24 cellular contexts compared by ENCODE assay signal in genomic region chr1:185776521-185776920, GRCh38. TPM values are rescaled to one million over a fixed set of nuclear protein-coding genes. Genes with fewer than 3 reads are reported as not detected.
DNase-seq lines count a peak whose midpoint lies in the region; ATAC-seq and TF ChIP-seq lines count a peak whose summit lies in the region.
"Had no signal": no experiment of that assay in that cellular context is flagged by ENCODE, and none has a peak within 500 bp of the region (broad histone marks: within the 10 kb centered on the region; RNA-seq: fewer than 3 reads in every experiment).

No MANE protein-coding gene starts in this region.

- H3K4me3 ChIP-seq in IMR-90 (ENCODE audit: insufficient read depth, low read depth, low read length): no peak overlapping the region
- no peak overlapping the region for H3K4me3 ChIP-seq in adipocyte (ENCODE audit: low read length)
- no peak overlapping the region for H3K4me3 ChIP-seq in osteoblast (ENCODE audit: insufficient read depth, low read length)
- H3K4me3 ChIP-seq: A549, BLaER1, GM23248, HAP-1 had no signal

- DNase-seq in COLO829 (ENCODE audit: low spot score): peak; percentile 81
- peak; percentile 27 for DNase-seq in IMR-90
- DNase-seq in adipocyte (ENCODE audit: low read depth): peak; percentile 29
- peak; percentile 39 for DNase-seq in osteoblast (ENCODE audit: insufficient read length, low spot score, missing footprints)
- DNase-seq in amygdala (lab: John Stamatoyannopoulos, UW): no peak
- DNase-seq: Caco-2; CD4-positive, alpha-beta T cell; GM23248; KBM-7; MM.1S; NCI-H1092; NCI-H1436 treated with DMSO at 0.1 percent for 48 hours; NCI-H2029 treated with DMSO at 0.1 percent for 48 hours; NCI-H446; NCI-H526; OCI-M1 had no signal

- no peak for TF ChIP-seq POLR2A in IMR-90 (IDR thresholded peaks at IDR 0.05; ENCODE audit: low read depth, low read length)

- H4K8ac ChIP-seq in IMR-90 (ENCODE audit: low read depth in 2 of 2, low read length in 2 of 2): no peak overlapping the region

- H3K79me2 ChIP-seq in osteoblast (ENCODE audit: insufficient read depth, low read length): no peaks in the 10 kb centered on the region

- no peak for TF ChIP-seq RAD21 in IMR-90 (IDR thresholded peaks at IDR 0.05; ENCODE audit: low read length)

- H3K14ac ChIP-seq in IMR-90 (replicated peaks; ENCODE audit: low read depth, low read length): no peak overlapping the region

- H3K4me1 ChIP-seq in IMR-90 (ENCODE audit: control insufficient read depth, insufficient read depth, low read length) (peaks cover 2% of the 10 kb centered on the region; the same call in 1 of the 2 replicates), adipocyte (ENCODE audit: control insufficient read depth, insufficient read depth, low read length) (peaks cover 5% of the 10 kb centered on the region), osteoblast (ENCODE audit: insufficient read depth, low read length) (no peaks in the 10 kb centered on the region)
- H3K4me1 ChIP-seq: A549, BLaER1, Caco-2, HAP-1 had no signal

- no TSS peak for BruUV-seq in IMR-90 (replicated peaks; lab: Mats Ljungman, UMichigan)

- H3K56ac ChIP-seq in IMR-90 (ENCODE audit: extremely low read depth, insufficient read depth, low read length): no peak overlapping the region

- no peak overlapping the region for H2AK5ac ChIP-seq in IMR-90 (ENCODE audit: low read depth, low read length)

- H3K27me3 ChIP-seq in IMR-90 (ENCODE audit: control insufficient read depth, insufficient read depth, low read length): no peaks in the 10 kb centered on the region
- no peaks in the 10 kb centered on the region for H3K27me3 ChIP-seq in adipocyte (replicated peaks; ENCODE audit: control insufficient read depth, insufficient read depth, low read length)
- H3K27me3 ChIP-seq in osteoblast (ENCODE audit: insufficient read depth, low read length): no peaks in the 10 kb centered on the region
- H3K27me3 ChIP-seq: BLaER1 had no signal

- H3K79me1 ChIP-seq in IMR-90 (ENCODE audit: low read depth in 1 of 2, low read length in 2 of 2): no peaks in the 10 kb centered on the region

- H3K9ac ChIP-seq in IMR-90 (ENCODE audit: low read depth, low read length): no peak overlapping the region
- H3K9ac ChIP-seq in adipocyte (ENCODE audit: low read length): no peak overlapping the region
- H3K9ac ChIP-seq: BLaER1, GM23248 had no signal

- H2BK5ac ChIP-seq in IMR-90 (ENCODE audit: low read depth, low read length, poor library complexity, severe bottlenecking): no peak overlapping the region

- dilution Hi-C loops in IMR-90 (cut with HindIII; ENCODE audit: low sequenced_read_pairs, unreplicated experiment): no loop called here

- H4K91ac ChIP-seq in IMR-90 (ENCODE audit: insufficient read depth, low read depth, low read length): no peak overlapping the region

- no peak overlapping the region for H3K4me2 ChIP-seq in IMR-90 (ENCODE audit: low read depth, low read length)
- no peak overlapping the region for H3K4me2 ChIP-seq in osteoblast (ENCODE audit: insufficient read depth, low read length)
- H3K4me2 ChIP-seq: A549, BLaER1 had no signal

- POLR2A ChIA-PET in IMR-90 (lab: Charles Lee; ENCODE audit: unreplicated experiment): interaction anchor here (0.6 kb wide), 1 partner anchor 56 kb away, joined by 10 read pairs; no protein-coding TSS in a partner anchor

- no peaks in the 10 kb centered on the region for H3K9me3 ChIP-seq in IMR-90 (ENCODE audit: control insufficient read depth, insufficient read depth, low read length)
- H3K9me3 ChIP-seq in adipocyte (ENCODE audit: control insufficient read depth, low read length): no peaks in the 10 kb centered on the region
- no peaks in the 10 kb centered on the region for H3K9me3 ChIP-seq in osteoblast (ENCODE audit: low read depth, low read length)
- H3K9me3 ChIP-seq: A549, BLaER1, Caco-2, HAP-1 had no signal

- H2BK120ac ChIP-seq in IMR-90 (ENCODE audit: low read depth, low read length): no peak overlapping the region

- H2AK9ac ChIP-seq in IMR-90 (replicated peaks; ENCODE audit: low read depth, low read length, poor library complexity): no peak overlapping the region

- H3K27ac ChIP-seq in IMR-90 (ENCODE audit: insufficient read depth, low read length): no peak overlapping the region
- H3K27ac ChIP-seq in osteoblast (ENCODE audit: low read depth, low read length): no peak overlapping the region
- H3K27ac ChIP-seq: A549, BLaER1, GM23248, HL-60 had no signal

- in situ Hi-C loops in IMR-90 (cut with MboI; ENCODE audit: low sequenced_read_pairs): no loop called here

- intact Hi-C loops in IMR-90 (cut with micrococcal nuclease): no loop called here

- no peaks in the 10 kb centered on the region for H3K9me1 ChIP-seq in IMR-90 (ENCODE audit: insufficient read depth, low read length)

- no peak for TF ChIP-seq CTCF in IMR-90 (conservative IDR thresholded peaks at IDR 0.05; ENCODE audit: low read depth, low read length)
- TF ChIP-seq CTCF in osteoblast (IDR thresholded peaks at IDR 0.05; ENCODE audit: extremely low read depth, low read depth, low read length): no peak

- no peak overlapping the region for H3K18ac ChIP-seq in IMR-90 (ENCODE audit: low read depth, low read length)

- H4K5ac ChIP-seq in IMR-90 (ENCODE audit: low read depth, low read length): no peak overlapping the region

- no peak overlapping the region for H3K23ac ChIP-seq in IMR-90 (ENCODE audit: low read depth, low read length)

- CTCF ChIA-PET in IMR-90 (lab: Yijun Ruan, JAX): interaction anchor here (0.7 to 0.9 kb wide), 2 partner anchors 23 to 1521 kb away, joined by 3 read pairs; no protein-coding TSS in a partner anchor

- H2BK15ac ChIP-seq in IMR-90 (ENCODE audit: low read depth, low read length): no peak overlapping the region

- ATAC-seq in IMR-90 (ENCODE audit: low read depth): peak; percentile 68; the same call in 1 of the 2 replicates
- no peak for ATAC-seq in GM18861 (IDR thresholded peaks at IDR 0.05; ENCODE audit: unreplicated experiment)
- ATAC-seq in GM21529 (IDR thresholded peaks at IDR 0.05; ENCODE audit: unreplicated experiment): no peak
- ATAC-seq: A549, HepG2, Right ventricle myocardium inferior had no signal

- H3K4ac ChIP-seq in IMR-90 (ENCODE audit: low read depth, low read length): no peak overlapping the region

- no peaks in the 10 kb centered on the region for H3K36me3 ChIP-seq in IMR-90 (ENCODE audit: control insufficient read depth, insufficient read depth, low read length)
- H3K36me3 ChIP-seq in adipocyte (ENCODE audit: control insufficient read depth, insufficient read depth, low read length, severe bottlenecking): no peaks in the 10 kb centered on the region
- no peaks in the 10 kb centered on the region for H3K36me3 ChIP-seq in osteoblast (ENCODE audit: insufficient read depth, low read length)
- H3K36me3 ChIP-seq: BLaER1, HAP-1 had no signal

- no peak overlapping the region for H2BK20ac ChIP-seq in IMR-90 (ENCODE audit: low read depth, low read length)

- no peaks in the 10 kb centered on the region for H4K20me1 ChIP-seq in IMR-90 (ENCODE audit: insufficient read depth, low read length)
- H4K20me1 ChIP-seq in osteoblast (ENCODE audit: insufficient read depth, low read length): no peaks in the 10 kb centered on the region
- H4K20me1 ChIP-seq: BLaER1 had no signal

- no peak overlapping the region for H2AFZ ChIP-seq in IMR-90 (replicated peaks; ENCODE audit: low read length, poor library complexity)
- H2AFZ ChIP-seq in osteoblast (ENCODE audit: low read length): no peak overlapping the region
- H2AFZ ChIP-seq: GM23248 had no signal

TF ChIP-seq in IMR-90, 13 proteins besides CTCF, POLR2A, EP300 and RAD21:
- TF ChIP-seq RFX5 (IDR thresholded peaks at IDR 0.05; ENCODE audit: low read depth, low read length) (no peak), SMC3 (IDR thresholded peaks at IDR 0.05; ENCODE audit: low read depth, low read length) (no peak), MAFK (IDR thresholded peaks at IDR 0.05; ENCODE audit: low read depth, low read length) (no peak), MAZ (IDR thresholded peaks at IDR 0.05; ENCODE audit: borderline replicate concordance, low read depth, low read length) (no peak), RCOR1 (IDR thresholded peaks at IDR 0.05; ENCODE audit: insufficient replicate concordance, low read length) (no peak), USF2 (IDR thresholded peaks at IDR 0.05; ENCODE audit: low read depth, low read length) (no peak), ELK1 (IDR thresholded peaks at IDR 0.05; ENCODE audit: borderline replicate concordance, low read depth, low read length) (no peak), NFE2L2 (IDR thresholded peaks at IDR 0.05; ENCODE audit: low read depth, low read length) (no peak), BHLHE40 (IDR thresholded peaks at IDR 0.05; ENCODE audit: low read depth, low read length) (no peak), FOS (IDR thresholded peaks at IDR 0.05; ENCODE audit: low read depth, low read length) (no peak), CHD1 (IDR thresholded peaks at IDR 0.05; ENCODE audit: low read depth, low read length) (no peak), CEBPB (IDR thresholded peaks at IDR 0.05; ENCODE audit: low read depth, low read length) (no peak), MXI1 (IDR thresholded peaks at IDR 0.05; ENCODE audit: borderline replicate concordance, low read depth, low read length) (no peak)

RNA-seq across cellular contexts. Expression of gene HMCN1, which starts 42.3 kb away (rescaled TPM):
- total RNA-seq in IMR-90 (2012; rRNA removed): 7.8 and 11.7 TPM in 2 replicates
- 4.6 and 6.1 TPM in 2 replicates for polyA plus RNA-seq in IMR-90 (2012; rRNA removed)
- 2.0 and 3.3 TPM in 2 replicates for polyA plus RNA-seq in IMR-90 (2012; cell fraction: cytosol; rRNA removed)
- polyA plus RNA-seq in IMR-90 (2012; cell fraction: nucleus; rRNA removed; ENCODE audit: low replicate concordance): 1.9 and 6.6 TPM in 2 replicates
- 178 and 269 TPM in 2 replicates for total RNA-seq in osteoblast
- total RNA-seq: HepG2 had no signal

Comparison
In these comparisons a context has a peak if more than half of its experiments do, and no peak if none do; other contexts are left out.
1. DNase-seq: peak in COLO829 (single experiment), IMR-90 (single experiment), adipocyte (single experiment) and osteoblast (single experiment); none in amygdala (0 of 56).
2. RNA of gene HMCN1, which starts 42.3 kb away (total RNA-seq): 178 to 269 TPM in osteoblast; 7.8 to 11.7 TPM in IMR-90; every median in the first group is over 10 times any median in the second.